ENCODE assay signal across 13 cellular contexts in the genomic region with DNA sequence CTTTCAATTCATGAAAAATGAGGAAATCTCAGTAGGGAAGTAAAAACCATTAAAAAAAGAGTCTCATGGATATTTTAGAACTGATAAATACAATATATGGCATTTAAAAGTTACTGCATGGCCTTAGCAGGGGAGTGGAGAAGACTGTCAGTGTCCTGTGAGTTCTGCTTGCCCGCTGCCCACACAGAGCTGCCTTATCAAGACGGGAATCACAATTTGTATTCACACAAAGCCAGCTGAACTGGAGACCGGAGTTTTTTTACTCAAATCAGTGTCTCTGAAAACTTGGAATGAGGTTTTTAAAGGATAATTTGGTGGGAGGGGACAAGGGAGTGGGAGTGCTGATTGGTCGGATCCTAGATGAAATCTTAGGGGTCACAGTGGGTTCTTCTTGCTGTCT.
"Had no signal": no experiment of that assay in that cellular context is flagged by ENCODE, and none has a peak within 500 bp of the region (broad histone marks: within the 10 kb centered on the region; RNA-seq: fewer than 3 reads in every experiment).

No MANE protein-coding gene starts in this region.

- H3K9me3 ChIP-seq: thoracic aorta had no signal

- H3K4me1 Mint-ChIP-seq: endodermal cell had no signal

- H3K36me3 ChIP-seq: heart left ventricle, neutrophil, thoracic aorta, transverse colon had no signal

- ATAC-seq: heart left ventricle; naive thymus-derived CD8-positive, alpha-beta T cell; sciatic nerve had no signal

- DNase-seq: endodermal cell; erythroblast; foreskin melanocyte; heart left ventricle; naive thymus-derived CD8-positive, alpha-beta T cell; stimulated activated CD4-positive, alpha-beta T cell treated with anti-CD3 and anti-CD28 coated beads, Interleukin-2, amount 100 ng/mL, for 24 hours; stimulated activated CD4-positive, alpha-beta T cell treated with anti-CD3 and anti-CD28 coated beads, Interleukin-4, amount 100 ng/mL, for 4 hours; stimulated activated naive CD4-positive, alpha-beta T cell; transverse colon had no signal

- H3K4me1 ChIP-seq: heart left ventricle, transverse colon had no signal

- H3K27ac ChIP-seq: heart left ventricle, neutrophil, thoracic aorta, transverse colon had no signal

- H3K27me3 Mint-ChIP-seq: dendritic cell treated with granulocyte-macrophage colony-stimulating factor and Interleukin-4, amounts not matched to agents 40 ng/mL and 50 ng/mL, for 4 days; naive thymus-derived CD8-positive, alpha-beta T cell had no signal

- H3K27me3 ChIP-seq: heart left ventricle, neutrophil, transverse colon had no signal

- H3K27ac Mint-ChIP-seq: dendritic cell treated with granulocyte-macrophage colony-stimulating factor and Interleukin-4, amounts not matched to agents 40 ng/mL and 50 ng/mL, for 4 days; endodermal cell; naive thymus-derived CD8-positive, alpha-beta T cell had no signal

- H3K4me3 ChIP-seq: heart left ventricle, thoracic aorta, transverse colon had no signal

- H3K4me3 Mint-ChIP-seq: dendritic cell treated with granulocyte-macrophage colony-stimulating factor and Interleukin-4, amounts not matched to agents 40 ng/mL and 50 ng/mL, for 4 days; endodermal cell; naive thymus-derived CD8-positive, alpha-beta T cell had no signal
